Comparison of ENCODE assay signal across 30 cellular contexts in the genomic region with DNA sequence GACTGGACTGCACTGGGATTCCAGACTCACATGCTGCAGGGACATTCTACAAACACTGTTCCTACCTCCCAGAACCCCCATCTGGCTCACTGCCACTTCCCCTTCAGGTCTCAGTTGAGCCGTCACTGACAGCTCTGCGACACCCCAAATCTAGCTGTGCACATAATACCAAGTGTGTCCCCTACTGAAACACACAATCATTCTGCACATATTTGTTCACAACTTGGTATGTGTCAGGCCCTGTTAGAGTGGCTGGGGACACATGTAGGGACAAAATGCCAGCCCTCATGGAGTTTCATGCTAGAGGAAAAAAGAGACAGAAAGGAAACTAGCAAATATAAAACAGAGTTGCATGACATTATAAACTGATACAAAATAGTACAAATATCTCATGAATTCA. TPM values are rescaled to one million over a fixed set of nuclear protein-coding genes. Genes with fewer than 3 reads are reported as not detected.
DNase-seq lines count a peak whose midpoint lies in the region; ATAC-seq lines count a peak whose summit lies in the region.
"Had no signal": no experiment of that assay in that cellular context is flagged by ENCODE, and none has a peak within 500 bp of the region (broad histone marks: within the 10 kb centered on the region; RNA-seq: fewer than 3 reads in every experiment).

No MANE protein-coding gene starts in this region.

- no peak for ATAC-seq in T-helper 17 cell
- no peak for ATAC-seq in effector memory CD8-positive, alpha-beta T cell (replicated peaks)
- no peak for ATAC-seq in HG02884 (IDR thresholded peaks at IDR 0.05; ENCODE audit: unreplicated experiment)
- ATAC-seq: right lobe of liver, Right ventricle myocardium inferior had no signal

- H3K9me3 Mint-ChIP-seq in activated naive CD4-positive, alpha-beta T cell treated with anti-CD3 and anti-CD28 coated beads, Interleukin-2, amount 10 ng/mL, durations not matched to agents 7 days and 5 days: no peaks in the 10 kb centered on the region
- no peaks in the 10 kb centered on the region for H3K9me3 Mint-ChIP-seq in effector memory CD8-positive, alpha-beta T cell
- no peaks in the 10 kb centered on the region for H3K9me3 Mint-ChIP-seq in activated T-helper 2 cell treated with anti-CD3 and anti-CD28 coated beads, Interferon-gamma antibody, Interleukin-2, Interleukin-4, amounts not matched to agents 10 μg/mL and 5 μg/mL and 100 μg/mL, durations not matched to agents 14 hours and 24 hours and 36 hours
- H3K9me3 Mint-ChIP-seq: dendritic cell treated with granulocyte-macrophage colony-stimulating factor and Interleukin-4, amounts not matched to agents 40 ng/mL and 50 ng/mL, for 4 days had no signal

- CTCF ChIA-PET in activated naive CD4-positive, alpha-beta T cell treated with anti-CD3 and anti-CD28 coated beads, Interleukin-2, amount 10 ng/mL, durations not matched to agents 7 days and 5 days (lab: Charles Lee): interaction anchor here (1.0 to 2.7 kb wide), 2 partner anchors 12 to 128 kb away, joined by 4 to 8 read pairs; no protein-coding TSS in a partner anchor

- H3K27ac Mint-ChIP-seq in activated naive CD4-positive, alpha-beta T cell treated with anti-CD3 and anti-CD28 coated beads, Interleukin-2, amount 10 ng/mL, durations not matched to agents 7 days and 5 days: peak overlapping the region; percentile 5
- H3K27ac Mint-ChIP-seq in T-helper 17 cell: peak overlapping the region; percentile 96
- H3K27ac Mint-ChIP-seq in effector memory CD8-positive, alpha-beta T cell: peak overlapping the region; percentile 77 to 92
- H3K27ac Mint-ChIP-seq in activated T-helper 2 cell treated with anti-CD3 and anti-CD28 coated beads, Interferon-gamma antibody, Interleukin-2, Interleukin-4, amounts not matched to agents 10 μg/mL and 5 μg/mL and 100 μg/mL, durations not matched to agents 14 hours and 24 hours and 36 hours: no peak overlapping the region
- H3K27ac Mint-ChIP-seq: B cell; dendritic cell treated with granulocyte-macrophage colony-stimulating factor and Interleukin-4, amounts not matched to agents 40 ng/mL and 50 ng/mL, for 4 days; progenitor cell of endocrine pancreas had no signal

- H3K27ac ChIP-seq in thymus (ENCODE audit: low read depth): peak overlapping the region; percentile 25
- H3K27ac ChIP-seq: esophagus muscularis mucosa, neutrophil, right lobe of liver, transverse colon had no signal

- no peaks in the 10 kb centered on the region for H3K9me3 ChIP-seq in T-helper 17 cell (ENCODE audit: control insufficient read depth, low read length, poor library complexity, severe bottlenecking)
- H3K9me3 ChIP-seq in thymus (ENCODE audit: control insufficient read depth): no peaks in the 10 kb centered on the region
- H3K9me3 ChIP-seq: Caco-2, esophagus muscularis mucosa, neutrophil, right lobe of liver, SK-N-SH, spleen, transverse colon had no signal

- H3K4me3 Mint-ChIP-seq in activated naive CD4-positive, alpha-beta T cell treated with anti-CD3 and anti-CD28 coated beads, Interleukin-2, amount 10 ng/mL, durations not matched to agents 7 days and 5 days: no peak overlapping the region
- peak overlapping the region; percentile 96 for H3K4me3 Mint-ChIP-seq in T-helper 17 cell
- peak overlapping the region; percentile 66 to 70 for H3K4me3 Mint-ChIP-seq in effector memory CD8-positive, alpha-beta T cell
- no peak overlapping the region for H3K4me3 Mint-ChIP-seq in activated T-helper 2 cell treated with anti-CD3 and anti-CD28 coated beads, Interferon-gamma antibody, Interleukin-2, Interleukin-4, amounts not matched to agents 10 μg/mL and 5 μg/mL and 100 μg/mL, durations not matched to agents 14 hours and 24 hours and 36 hours (ENCODE audit: low read depth)
- H3K4me3 Mint-ChIP-seq: B cell; dendritic cell treated with granulocyte-macrophage colony-stimulating factor and Interleukin-4, amounts not matched to agents 40 ng/mL and 50 ng/mL, for 4 days had no signal

- peak overlapping the region; percentile 5 for H3K4me3 ChIP-seq in thymus (ENCODE audit: low read length)
- H3K4me3 ChIP-seq: esophagus muscularis mucosa, right lobe of liver, spleen, transverse colon had no signal

- peaks cover 6% of the 10 kb centered on the region for H3K36me3 ChIP-seq in thymus (ENCODE audit: control insufficient read depth, insufficient read depth)
- H3K36me3 ChIP-seq: esophagus muscularis mucosa, neutrophil, right lobe of liver, spleen, transverse colon had no signal

- H3K27me3 ChIP-seq in thymus (ENCODE audit: control insufficient read depth, insufficient read depth): no peaks in the 10 kb centered on the region
- H3K27me3 ChIP-seq: right lobe of liver had no signal

- H3K4me1 Mint-ChIP-seq in activated naive CD4-positive, alpha-beta T cell treated with anti-CD3 and anti-CD28 coated beads, Interleukin-2, amount 10 ng/mL, durations not matched to agents 7 days and 5 days: peaks cover 74% of the 10 kb centered on the region
- H3K4me1 Mint-ChIP-seq in T-helper 17 cell: peaks cover 74% of the 10 kb centered on the region
- H3K4me1 Mint-ChIP-seq in effector memory CD8-positive, alpha-beta T cell (ENCODE audit: low read depth in 2 of 2): peaks cover 71 to 73% of the 10 kb centered on the region in 2 donors
- H3K4me1 Mint-ChIP-seq in activated T-helper 2 cell treated with anti-CD3 and anti-CD28 coated beads, Interferon-gamma antibody, Interleukin-2, Interleukin-4, amounts not matched to agents 10 μg/mL and 5 μg/mL and 100 μg/mL, durations not matched to agents 14 hours and 24 hours and 36 hours (ENCODE audit: low read depth): peaks cover 75% of the 10 kb centered on the region

- intact Hi-C loops in activated T-helper 2 cell treated with anti-CD3 and anti-CD28 coated beads, Interferon-gamma antibody, Interleukin-2, Interleukin-4, amounts not matched to agents 10 μg/mL and 5 μg/mL and 100 μg/mL, durations not matched to agents 14 hours and 24 hours and 36 hours (cut with micrococcal nuclease): loop anchor here (10.0 kb wide), 1 partner anchor 370 kb away; a partner anchor contains a TSS

- DNase-seq in activated naive CD4-positive, alpha-beta T cell treated with anti-CD3 and anti-CD28 coated beads, Interleukin-2, amount 10 ng/mL, durations not matched to agents 7 days and 5 days: no peak
- DNase-seq in activated naive CD4-positive, alpha-beta T cell treated with Interleukin-2 at 50 U/mL for 16 hours: no peak
- DNase-seq in T-helper 17 cell: no peak
- DNase-seq in effector memory CD8-positive, alpha-beta T cell: no peak
- no peak for DNase-seq in activated T-helper 2 cell treated with anti-CD3 and anti-CD28 coated beads, Interferon-gamma antibody, Interleukin-2, Interleukin-4, amounts not matched to agents 10 μg/mL and 5 μg/mL and 100 μg/mL, durations not matched to agents 14 hours and 24 hours and 36 hours (ENCODE audit: low spot score)
- no peak for DNase-seq in MV-4-11 (lab: John Stamatoyannopoulos, UW)
- DNase-seq: activated CD4-positive, alpha-beta T cell treated with anti-CD3 and anti-CD28 coated beads for 1 hour; Caco-2; caudate nucleus; DMS53; foreskin fibroblast; HCEC 1CT; head of caudate nucleus; IMR-90; NCI-H1048; NCI-H446; NCI-H748 treated with DMSO at 0.1 percent for 48 hours; right lobe of liver; SK-N-SH; spleen; stimulated activated CD4-positive, alpha-beta T cell treated with anti-CD3 and anti-CD28 coated beads, Interleukin-2, amount 100 ng/mL, for 24 hours; transverse colon had no signal

- WGBS in thymus: 46% methylated on average over 2 of the region's 2 CpGs

- H3K27me3 Mint-ChIP-seq in activated naive CD4-positive, alpha-beta T cell treated with anti-CD3 and anti-CD28 coated beads, Interleukin-2, amount 10 ng/mL, durations not matched to agents 7 days and 5 days: no peaks in the 10 kb centered on the region
- no peaks in the 10 kb centered on the region for H3K27me3 Mint-ChIP-seq in T-helper 17 cell
- no peaks in the 10 kb centered on the region for H3K27me3 Mint-ChIP-seq in effector memory CD8-positive, alpha-beta T cell
- H3K27me3 Mint-ChIP-seq in activated T-helper 2 cell treated with anti-CD3 and anti-CD28 coated beads, Interferon-gamma antibody, Interleukin-2, Interleukin-4, amounts not matched to agents 10 μg/mL and 5 μg/mL and 100 μg/mL, durations not matched to agents 14 hours and 24 hours and 36 hours (ENCODE audit: low read depth): no peaks in the 10 kb centered on the region

- H3K4me1 ChIP-seq in thymus (ENCODE audit: control insufficient read depth, insufficient read depth, low read length): peaks cover 47% of the 10 kb centered on the region
- H3K4me1 ChIP-seq: Caco-2, right lobe of liver had no signal

- peaks cover 59% of the 10 kb centered on the region for H3K36me3 Mint-ChIP-seq in activated naive CD4-positive, alpha-beta T cell treated with anti-CD3 and anti-CD28 coated beads, Interleukin-2, amount 10 ng/mL, durations not matched to agents 7 days and 5 days
- H3K36me3 Mint-ChIP-seq in T-helper 17 cell (ENCODE audit: low read depth): peaks cover 12% of the 10 kb centered on the region
- H3K36me3 Mint-ChIP-seq in effector memory CD8-positive, alpha-beta T cell (ENCODE audit: insufficient read depth): peaks cover 25% of the 10 kb centered on the region
- peaks cover 66% of the 10 kb centered on the region for H3K36me3 Mint-ChIP-seq in activated T-helper 2 cell treated with anti-CD3 and anti-CD28 coated beads, Interferon-gamma antibody, Interleukin-2, Interleukin-4, amounts not matched to agents 10 μg/mL and 5 μg/mL and 100 μg/mL, durations not matched to agents 14 hours and 24 hours and 36 hours (ENCODE audit: low read depth)

RNA-seq across cellular contexts. Expression of a gene that starts 5.3 kb away (rescaled TPM):
- 10 to 100 TPM; 66.3 to 70.0 TPM for total RNA-seq in T-helper 17 cell
- polyA plus RNA-seq in thymus: 18.1 TPM
- 40.0 and 40.8 TPM in 2 replicates for total RNA-seq in activated T-helper 2 cell treated with anti-CD3 and anti-CD28 coated beads, Interferon-gamma antibody, Interleukin-2, Interleukin-4, amounts not matched to agents 10 μg/mL and 5 μg/mL and 100 μg/mL, durations not matched to agents 14 hours and 24 hours and 36 hours

Comparison
In these comparisons a context has a peak if more than half of its experiments do, and no peak if none do; other contexts are left out.
1. H3K4me3 Mint-ChIP-seq: peak in T-helper 17 cell (single experiment) and effector memory CD8-positive, alpha-beta T cell (2 of 2); none in activated naive CD4-positive, alpha-beta T cell treated with anti-CD3 and anti-CD28 coated beads, Interleukin-2, amount 10 ng/mL, durations not matched to agents 7 days and 5 days (single experiment) and activated T-helper 2 cell treated with anti-CD3 and anti-CD28 coated beads, Interferon-gamma antibody, Interleukin-2, Interleukin-4, amounts not matched to agents 10 μg/mL and 5 μg/mL and 100 μg/mL, durations not matched to agents 14 hours and 24 hours and 36 hours (single experiment).